Comparison of ENCODE assay signal across 9 cellular contexts in genomic region chr20:13221313-13221672, GRCh38. TPM values are rescaled to one million over a fixed set of nuclear protein-coding genes. Genes with fewer than 3 reads are reported as not detected.
DNase-seq lines count a peak whose midpoint lies in the region; ATAC-seq and TF ChIP-seq lines count a peak whose summit lies in the region.
"Had no signal": no experiment of that assay in that cellular context is flagged by ENCODE, and none has a peak within 500 bp of the region (broad histone marks: within the 10 kb centered on the region; RNA-seq: fewer than 3 reads in every experiment).

No MANE protein-coding gene starts in this region.

- DNase-seq in activated CD4-positive, CD25-positive, alpha-beta regulatory T cell treated with anti-CD3 and anti-CD28 coated beads, Interleukin-2, amount 50 U/mL, for 72 hours = no peak
- DNase-seq in suprapubic skin (ENCODE audit: low spot score in 2 of 2) (no peak), NCI-H446 (lab: John Stamatoyannopoulos, UW) (no peak), tibial nerve (ENCODE audit: low spot score in 2 of 2) (no peak), SK-N-DZ (ENCODE audit: low spot score) (no peak)

- peaks cover 4 to 13% of the 10 kb centered on the region in 2 donors for H3K4me1 ChIP-seq in esophagus (ENCODE audit: control insufficient read depth in 2 of 2, insufficient read depth in 2 of 2, low read length in 1 of 2)
- peaks cover 28% of the 10 kb centered on the region for H3K4me1 ChIP-seq in suprapubic skin
- peaks cover 0 to 29% (median 14%) of the 10 kb centered on the region in 4 donors for H3K4me1 ChIP-seq in tibial nerve

- H3K27ac ChIP-seq in esophagus (ENCODE audit: low read depth in 2 of 2, low read length in 1 of 2) (no peak overlapping the region), suprapubic skin (peak overlapping the region; percentile 87), tibial nerve (peak overlapping the region in 1 of 4 donors; percentile 72)
- H3K27ac ChIP-seq: 22Rv1 had no signal

- peaks cover 0 to 5% of the 10 kb centered on the region in 2 donors for H3K27me3 ChIP-seq in esophagus (ENCODE audit: control insufficient read depth in 1 of 2, insufficient read depth in 2 of 2, low read length in 2 of 2)
- H3K27me3 ChIP-seq in suprapubic skin = peaks cover 24% of the 10 kb centered on the region
- peaks cover 0 to 54% of the 10 kb centered on the region in 2 donors for H3K27me3 ChIP-seq in tibial nerve

- WGBS in esophagus, 2 donors = 0 to 1% methylated on average over 20 to 56 of the region's 56 CpGs
- WGBS in suprapubic skin = no CpG with 5 or more reads among the region's 56 CpGs
- WGBS in tibial nerve, 2 donors = 0 to 2% methylated on average over 9 to 18 of the region's 56 CpGs

- peak overlapping the region; percentile 52 to 65 for H3K4me3 ChIP-seq in esophagus (ENCODE audit: low read depth in 1 of 2, low read length in 2 of 2)
- peak overlapping the region; percentile 81 for H3K4me3 ChIP-seq in suprapubic skin
- H3K4me3 ChIP-seq in tibial nerve = peak overlapping the region in 2 of 4 donors; percentile 43 to 68

- peak; percentile 27 to 29 for ATAC-seq in activated CD4-positive, CD25-positive, alpha-beta regulatory T cell treated with anti-CD3 and anti-CD28 coated beads, Interleukin-2, amount 50 U/mL, for 24 hours
- ATAC-seq in HG03457 (IDR thresholded peaks at IDR 0.05; ENCODE audit: unreplicated experiment) = peak; percentile 26

- TF ChIP-seq EP300 in suprapubic skin (IDR thresholded peaks at IDR 0.05) = no peak
- TF ChIP-seq EP300 in tibial nerve (IDR thresholded peaks at IDR 0.05) = no peak

- H3K9me3 ChIP-seq in esophagus (ENCODE audit: control insufficient read depth in 2 of 2, insufficient read depth in 1 of 2, low read depth in 1 of 2, low read length in 1 of 2) = no peaks in the 10 kb centered on the region
- H3K9me3 ChIP-seq in suprapubic skin = no peaks in the 10 kb centered on the region
- no peaks in the 10 kb centered on the region for H3K9me3 ChIP-seq in tibial nerve

- H3K36me3 ChIP-seq in esophagus (ENCODE audit: control insufficient read depth in 2 of 2, insufficient read depth in 2 of 2, low read length in 1 of 2) = no peaks in the 10 kb centered on the region
- no peaks in the 10 kb centered on the region for H3K36me3 ChIP-seq in suprapubic skin
- no peaks in the 10 kb centered on the region for H3K36me3 ChIP-seq in tibial nerve

- TF ChIP-seq CTCF in suprapubic skin (IDR thresholded peaks at IDR 0.05) (no peak), tibial nerve (IDR thresholded peaks at IDR 0.05) (no peak)

- TF ChIP-seq POLR2A in suprapubic skin (IDR thresholded peaks at IDR 0.05) = peak in 1 of 2 donors; percentile 9
- no peak for TF ChIP-seq POLR2A in tibial nerve (IDR thresholded peaks at IDR 0.05)

RNA-seq across cellular contexts. Expression of gene ISM1, which starts 0.2 kb away (rescaled TPM):
- 1 to 10 TPM; 1.5 to 2.2 TPM for polyA plus RNA-seq in esophagus
- total RNA-seq in suprapubic skin (10 to 100 TPM in 3 of 4 donors, 1 to 10 TPM in 1; 9.0 to 21.8 (median 12.9) TPM), tibial nerve (10 to 100 TPM; 19.3 to 47.3 (median 24.7) TPM)
- polyA plus RNA-seq in SK-N-DZ (2014; cell fraction: cytosol; rRNA removed) = 0.14 TPM in 1 of 2 replicates, not detected in the other
- not detected in 2 replicates for polyA plus RNA-seq in SK-N-DZ (2014; cell fraction: nucleus; rRNA removed)
